In genomic region chr5:37370864-37371726, GRCh38 we compare ENCODE assay signal across 8 cellular contexts. TPM values are rescaled to one million over a fixed set of nuclear protein-coding genes. Genes with fewer than 3 reads are reported as not detected.
DNase-seq lines count a peak whose midpoint lies in the region; TF ChIP-seq lines count a peak whose summit lies in the region.

Gene NUP155, minus strand, starts transcription at chr5:37371106. Its CDS starts 129 bp downstream, at chr5:37370977.

- no peaks in the 10 kb centered on the region for H3K27me3 ChIP-seq in suprapubic skin

- H3K4me3 ChIP-seq in NB4 (ENCODE audit: low read depth, low read length) (peak within 1 kb of the TSS; percentile 100), SK-N-MC (peak within 1 kb of the TSS; percentile 99), suprapubic skin (peak within 1 kb of the TSS; percentile 90)

- H3K4me1 ChIP-seq in suprapubic skin = peaks cover 21% of the 10 kb centered on the region

- H3K9me3 ChIP-seq in SK-N-MC (ENCODE audit: low read depth, low read length) (no peaks in the 10 kb centered on the region), suprapubic skin (no peaks in the 10 kb centered on the region)

- H3K27ac ChIP-seq in SK-N-MC (peak within 1 kb of the TSS; percentile 88), suprapubic skin (peak within 1 kb of the TSS; percentile 85)

- TF ChIP-seq POLR2A in NB4 (IDR thresholded peaks at IDR 0.05; ENCODE audit: extremely low read depth, insufficient read length) (peak; percentile 86), suprapubic skin (IDR thresholded peaks at IDR 0.05) (peak in 1 of 2 donors; percentile 42)

- TF ChIP-seq EP300 in suprapubic skin (IDR thresholded peaks at IDR 0.05) = no peak

- peak; percentile 81 for DNase-seq in GM04504 (ENCODE audit: low read depth)
- DNase-seq in HFFc6 = peak; percentile 91
- DNase-seq in NB4 (ENCODE audit: low read depth) = peak; percentile 98
- DNase-seq in SK-N-MC (ENCODE audit: low read depth, low spot score) = peak; percentile 87
- DNase-seq in activated naive CD4-positive, alpha-beta T cell treated with anti-CD3 and anti-CD28 coated beads, Interleukin-2, amount 10 ng/mL, durations not matched to agents 7 days and 5 days = peak; percentile 94
- peak; percentile 88 for DNase-seq in germinal center (ENCODE audit: low spot score)
- DNase-seq in nucleus accumbens (lab: John Stamatoyannopoulos, UW) = peak; percentile 32 to 96 (median 90)
- DNase-seq in suprapubic skin (ENCODE audit: low spot score in 2 of 2) = peak; percentile 93 to 94

- peak within 1 kb of the TSS; percentile 99 for H3K4me3 Mint-ChIP-seq in HFFc6
- peak within 1 kb of the TSS; percentile 96 for H3K4me3 Mint-ChIP-seq in activated naive CD4-positive, alpha-beta T cell treated with anti-CD3 and anti-CD28 coated beads, Interleukin-2, amount 10 ng/mL, durations not matched to agents 7 days and 5 days

- TF ChIP-seq CTCF in HFFc6 (IDR thresholded peaks at IDR 0.05) (no peak), NB4 (IDR thresholded peaks at IDR 0.05; ENCODE audit: low read depth, low read length) (no peak), suprapubic skin (IDR thresholded peaks at IDR 0.05) (no peak)

- CTCF ChIA-PET in activated naive CD4-positive, alpha-beta T cell treated with anti-CD3 and anti-CD28 coated beads, Interleukin-2, amount 10 ng/mL, durations not matched to agents 7 days and 5 days (lab: Charles Lee) = interaction anchor here (0.8 to 1.4 kb wide), 4 partner anchors 8 to 572 kb away, joined by 3 to 4 read pairs (median 3); partner anchors contain the start of gene WDR70

- H3K9ac ChIP-seq in SK-N-MC (ENCODE audit: insufficient read length) = peak within 1 kb of the TSS; percentile 99

- peaks cover 4% of the 10 kb centered on the region; the same call in 1 of the 2 replicates for H3K36me3 Mint-ChIP-seq in HFFc6 (ENCODE audit: low read depth)
- H3K36me3 Mint-ChIP-seq in activated naive CD4-positive, alpha-beta T cell treated with anti-CD3 and anti-CD28 coated beads, Interleukin-2, amount 10 ng/mL, durations not matched to agents 7 days and 5 days = peaks cover 11% of the 10 kb centered on the region

- H3K36me3 ChIP-seq in SK-N-MC (ENCODE audit: insufficient read depth, low read length) (peaks cover 21% of the 10 kb centered on the region), suprapubic skin (no peaks in the 10 kb centered on the region)

- peaks cover 26% of the 10 kb centered on the region for H3K4me1 Mint-ChIP-seq in HFFc6 (ENCODE audit: low read depth)
- peaks cover 35% of the 10 kb centered on the region for H3K4me1 Mint-ChIP-seq in activated naive CD4-positive, alpha-beta T cell treated with anti-CD3 and anti-CD28 coated beads, Interleukin-2, amount 10 ng/mL, durations not matched to agents 7 days and 5 days

- WGBS in suprapubic skin = 1% methylated on average over 49 of the region's 49 CpGs

- peak within 1 kb of the TSS; percentile 90 for H3K27ac Mint-ChIP-seq in HFFc6
- H3K27ac Mint-ChIP-seq in activated naive CD4-positive, alpha-beta T cell treated with anti-CD3 and anti-CD28 coated beads, Interleukin-2, amount 10 ng/mL, durations not matched to agents 7 days and 5 days = peak within 1 kb of the TSS; percentile 95

- H3K27me3 Mint-ChIP-seq in HFFc6 (ENCODE audit: insufficient read depth) = no peaks in the 10 kb centered on the region; the same call in 1 of the 2 replicates
- no peaks in the 10 kb centered on the region for H3K27me3 Mint-ChIP-seq in activated naive CD4-positive, alpha-beta T cell treated with anti-CD3 and anti-CD28 coated beads, Interleukin-2, amount 10 ng/mL, durations not matched to agents 7 days and 5 days

- no peaks in the 10 kb centered on the region for H3K9me3 Mint-ChIP-seq in HFFc6
- no peaks in the 10 kb centered on the region for H3K9me3 Mint-ChIP-seq in activated naive CD4-positive, alpha-beta T cell treated with anti-CD3 and anti-CD28 coated beads, Interleukin-2, amount 10 ng/mL, durations not matched to agents 7 days and 5 days

RNA-seq across cellular contexts. Expression of gene NUP155, which starts in this region (rescaled TPM):
- 10 to 100 TPM; 22.2 to 39.1 (median 32.9) TPM for total RNA-seq in HFFc6 (2021; fragmentation: NEBNext Ultra II Directional; extraction: Animal tissue kit (Norgen Biotek cat#: 25700))
- 10 to 100 TPM; 17.2 to 31.9 (median 21.3) TPM for total RNA-seq in suprapubic skin

Comparison
In these comparisons a context has a peak if more than half of its experiments do, and no peak if none do; other contexts are left out.
1. Peak in every context shown above with its lines: DNase-seq, H3K4me3 ChIP-seq and H3K27ac ChIP-seq.